In the genomic region with DNA sequence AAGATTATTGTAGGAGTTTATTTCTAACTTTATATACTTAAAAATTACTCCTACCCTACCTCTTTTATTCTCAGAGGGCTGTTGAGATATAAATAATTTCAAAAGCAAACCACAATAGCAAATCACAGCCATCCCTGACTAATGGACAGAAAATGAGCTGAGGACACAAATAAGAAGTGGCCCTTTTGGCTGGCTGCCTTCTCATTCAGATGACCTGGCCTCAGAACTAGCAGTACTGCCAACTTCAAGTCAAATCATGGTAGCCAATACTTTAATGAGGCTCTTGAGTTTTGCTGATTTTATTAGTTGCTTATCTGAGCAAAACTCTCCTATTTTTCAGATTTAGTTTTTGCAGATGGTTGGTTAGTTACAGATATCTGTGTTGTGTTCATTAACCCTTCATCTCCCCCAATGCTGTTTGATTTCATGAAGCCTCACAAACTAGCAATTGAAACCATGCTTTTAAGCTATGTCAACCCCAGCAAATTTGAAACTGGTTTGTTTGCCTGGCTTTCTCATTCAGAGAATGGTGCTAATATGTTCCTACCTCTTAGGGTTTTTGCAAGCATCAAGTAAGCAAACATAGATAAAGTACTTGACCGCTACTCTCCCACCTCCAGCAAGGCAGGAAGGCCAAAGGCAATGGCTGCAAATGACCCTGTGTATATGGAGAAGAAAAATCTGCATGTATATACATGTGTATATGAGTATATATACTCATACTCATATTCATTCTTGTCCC, we compare ENCODE assay signal across 10 cellular contexts.
DNase-seq lines count a peak whose midpoint lies in the region; ATAC-seq and TF ChIP-seq lines count a peak whose summit lies in the region.
"Had no signal": no experiment of that assay in that cellular context is flagged by ENCODE, and none has a peak within 500 bp of the region (broad histone marks: within the 10 kb centered on the region; RNA-seq: fewer than 3 reads in every experiment).

No MANE protein-coding gene starts in this region.

- no peak for TF ChIP-seq CTCF in left lung (IDR thresholded peaks at IDR 0.05)
- TF ChIP-seq CTCF in thyroid gland (IDR thresholded peaks at IDR 0.05) = no peak

- intact Hi-C loops in left lung (cut with DNase I) = loop anchor here in 1 of 2 donors (5.0 kb wide), 1 partner anchor 39 kb away; no protein-coding TSS in a partner anchor
- intact Hi-C loops in thyroid gland (cut with DNase I) = no loop called here

- H3K36me3 ChIP-seq in MG63 (peaks cover 14% of the 10 kb centered on the region), left lung (no peaks in the 10 kb centered on the region), thyroid gland (no peaks in the 10 kb centered on the region)

- H3K4me3 ChIP-seq in MG63 = no peak overlapping the region
- no peak overlapping the region for H3K4me3 ChIP-seq in left lung
- no peak overlapping the region for H3K4me3 ChIP-seq in thyroid gland (replicated peaks in 1 of 3)

- DNase-seq in MG63 (peak; percentile 82), left lung (peak in 1 of 2 donors; percentile 78), thyroid gland (peak; percentile 86 to 91), UCSD-AML1 (lab: John Stamatoyannopoulos, UW; ENCODE audit: unreplicated experiment) (no peak), D341Med (ENCODE audit: low spot score) (no peak), foreskin melanocyte (no peak)
- DNase-seq: activated T-cell treated with anti-CD3 and anti-CD28 coated beads, Interleukin-2, amount 50 U/mL, for 1 hour; NCI-H524 treated with DMSO at 0.1 percent for 48 hours had no signal

- H3K27me3 ChIP-seq in MG63 (no peaks in the 10 kb centered on the region), left lung (no peaks in the 10 kb centered on the region), thyroid gland (no peaks in the 10 kb centered on the region)

- ATAC-seq in left lung (peak; percentile 56), HG03520 (IDR thresholded peaks at IDR 0.05; ENCODE audit: unreplicated experiment) (no peak)

- 71 to 76% methylated on average over 1 of the region's 1 CpG for WGBS in thyroid gland, 2 donors

- peaks cover 60 to 80% of the 10 kb centered on the region in 2 donors for H3K4me1 ChIP-seq in left lung
- H3K4me1 ChIP-seq in thyroid gland = peaks cover 61 to 66% of the 10 kb centered on the region in 2 donors

- TF ChIP-seq POLR2A in thyroid gland (IDR thresholded peaks at IDR 0.05) = no peak

- H3K27ac ChIP-seq in cingulate gyrus (ENCODE audit: low read depth, low read length) = peak overlapping the region; percentile 47
- H3K27ac ChIP-seq in left lung = peak overlapping the region; percentile 64 to 86
- H3K27ac ChIP-seq in thyroid gland = peak overlapping the region; percentile 87 to 99 (median 94)

- H3K9me3 ChIP-seq in MG63 (no peaks in the 10 kb centered on the region; the same call in 1 of the 2 replicates), left lung (no peaks in the 10 kb centered on the region), thyroid gland (no peaks in the 10 kb centered on the region)

Comparison
In these comparisons a context has a peak if more than half of its experiments do, and no peak if none do; other contexts are left out.
1. DNase-seq: peak in MG63 (single experiment) and thyroid gland (2 of 2); none in UCSD-AML1 (single experiment), D341Med (single experiment) and foreskin melanocyte (single experiment).
2. Peak in every context shown above with its lines, with median percentiles within 50 percentile points of each other: H3K27ac ChIP-seq.